ENCODE assay signal across 8 cellular contexts in the genomic region with DNA sequence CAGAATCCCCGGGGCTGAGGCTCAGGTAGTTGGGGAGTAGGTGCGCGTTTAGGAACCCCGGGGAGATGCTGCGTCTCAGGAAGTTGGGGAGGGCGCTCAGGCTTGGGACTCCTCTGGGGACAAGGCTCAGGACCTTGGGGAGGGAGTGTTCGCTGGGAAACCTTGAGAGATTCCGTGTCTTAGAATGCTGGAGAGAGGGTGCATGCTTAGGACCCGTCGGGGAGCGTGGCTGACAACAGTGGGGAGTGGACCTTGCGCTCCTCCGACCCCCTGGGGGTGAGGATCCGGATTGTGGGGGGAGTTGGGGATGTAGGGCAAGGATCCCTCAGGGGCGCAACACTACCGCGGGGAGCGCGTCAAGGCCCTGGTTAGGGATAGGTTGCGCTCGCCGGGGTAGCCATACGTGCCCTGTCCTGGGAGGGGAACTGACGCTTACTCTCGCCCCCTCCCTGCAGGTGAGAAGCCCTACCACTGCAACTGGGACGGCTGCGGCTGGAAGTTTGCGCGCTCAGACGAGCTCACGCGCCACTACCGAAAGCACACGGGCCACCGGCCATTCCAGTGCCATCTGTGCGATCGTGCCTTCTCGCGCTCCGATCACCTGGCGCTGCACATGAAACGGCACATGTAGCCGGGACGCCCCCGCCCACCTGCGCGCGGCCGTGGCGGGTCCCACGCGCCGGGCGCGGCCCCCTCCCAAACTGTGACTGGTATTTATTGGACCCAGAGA. TPM values are rescaled to one million over a fixed set of nuclear protein-coding genes. Genes with fewer than 3 reads are reported as not detected.
DNase-seq lines count a peak whose midpoint lies in the region; ATAC-seq and TF ChIP-seq lines count a peak whose summit lies in the region.

No MANE protein-coding gene starts in this region.

- H3K27ac ChIP-seq in DOHH2 (ENCODE audit: low read depth, low read length) (no peak overlapping the region), neural cell (ENCODE audit: low read length) (no peak overlapping the region)

- ATAC-seq in GM18520 (IDR thresholded peaks at IDR 0.05; ENCODE audit: unreplicated experiment) = no peak

- no peak for TF ChIP-seq RAD21 in neural cell (conservative IDR thresholded peaks at IDR 0.05)

- TF ChIP-seq CTCF in DOHH2 (IDR thresholded peaks at IDR 0.05; ENCODE audit: low read depth, low read length, poor library complexity, severe bottlenecking) (no peak), neural cell (IDR thresholded peaks at IDR 0.05; ENCODE audit: poor library complexity, severe bottlenecking) (no peak)

- no peak overlapping the region for H3K9ac ChIP-seq in neural cell (ENCODE audit: low read length)

- H3K27me3 ChIP-seq in DOHH2 (ENCODE audit: control insufficient read depth, low read length) = peaks cover 60% of the 10 kb centered on the region
- peaks cover 82% of the 10 kb centered on the region for H3K27me3 ChIP-seq in neural cell (ENCODE audit: insufficient read depth, low read depth, low read length)

- no peak for TF ChIP-seq EP300 in neural cell (conservative IDR thresholded peaks at IDR 0.05; ENCODE audit: poor library complexity, severe bottlenecking)

- H4K20me1 ChIP-seq in DOHH2 (ENCODE audit: control insufficient read depth, insufficient read depth, low read depth, low read length) (no peaks in the 10 kb centered on the region), neural cell (ENCODE audit: insufficient read depth) (no peaks in the 10 kb centered on the region)

- H3K36me3 ChIP-seq in DOHH2 (ENCODE audit: control insufficient read depth, low read length) = no peaks in the 10 kb centered on the region
- no peaks in the 10 kb centered on the region for H3K36me3 ChIP-seq in neural cell (ENCODE audit: insufficient read depth, low read length)

- DNase-seq in T-helper 2 cell (peak in 3 of 5 experiments; percentile 42 to 72 (median 61)), NCI-H2107 treated with DMSO at 0.1 percent for 48 hours (lab: John Stamatoyannopoulos, UW; ENCODE audit: unreplicated experiment) (no peak), cerebellar cortex (ENCODE audit: low spot score) (no peak), NCI-H2029 treated with DMSO at 0.1 percent for 48 hours (lab: John Stamatoyannopoulos, UW) (no peak)
- DNase-seq in effector CD4-positive, alpha-beta T cell = peak; percentile 45

- H2AFZ ChIP-seq in neural cell (ENCODE audit: low read depth, low read length) = no peak overlapping the region

- peaks cover 20% of the 10 kb centered on the region for H3F3A ChIP-seq in DOHH2 (ENCODE audit: control insufficient read depth, insufficient read depth)
- no peaks in the 10 kb centered on the region for H3F3A ChIP-seq in neural cell (ENCODE audit: insufficient read depth, low read length, poor library complexity, severe bottlenecking)

- H3K4me2 ChIP-seq in DOHH2 (ENCODE audit: low read length) (peak overlapping the region; percentile 16; the same call in 1 of the 2 replicates), neural cell (ENCODE audit: low read length) (no peak overlapping the region)

- H3K9me2 ChIP-seq in DOHH2 (replicated peaks; ENCODE audit: control insufficient read depth, low read length) (no peaks in the 10 kb centered on the region), neural cell (ENCODE audit: insufficient read depth, low read length) (no peaks in the 10 kb centered on the region)

- H3K4me3 ChIP-seq in DOHH2 (ENCODE audit: low read length) (no peak overlapping the region), neural cell (ENCODE audit: low read length) (peak overlapping the region; percentile 53)

- H3K4me1 ChIP-seq in DOHH2 (ENCODE audit: control insufficient read depth, low read length) = peaks cover 66% of the 10 kb centered on the region

- no peaks in the 10 kb centered on the region for H3K9me3 ChIP-seq in DOHH2 (ENCODE audit: control insufficient read depth, insufficient read depth, low read length)
- no peaks in the 10 kb centered on the region for H3K9me3 ChIP-seq in neural cell (ENCODE audit: low read length)

- no peaks in the 10 kb centered on the region for H3K79me2 ChIP-seq in DOHH2 (ENCODE audit: control insufficient read depth, low read length)
- no peaks in the 10 kb centered on the region for H3K79me2 ChIP-seq in neural cell (replicated peaks; ENCODE audit: insufficient read depth, low read length)

TF ChIP-seq in neural cell, 6 proteins besides CTCF, POLR2A, EP300 and RAD21:
- TF ChIP-seq TAF1 (IDR thresholded peaks at IDR 0.05; ENCODE audit: low read depth) (no peak), SMC3 (conservative IDR thresholded peaks at IDR 0.05; ENCODE audit: poor library complexity) (no peak), POLR2AphosphoS5 (IDR thresholded peaks at IDR 0.05) (no peak), MXI1 (conservative IDR thresholded peaks at IDR 0.05; ENCODE audit: poor library complexity, severe bottlenecking) (no peak), EZH2 (IDR thresholded peaks at IDR 0.05; ENCODE audit: borderline replicate concordance, insufficient read depth, low read length, poor library complexity, severe bottlenecking) (peak; percentile 20)
- TF ChIP-seq, protein P1, sequence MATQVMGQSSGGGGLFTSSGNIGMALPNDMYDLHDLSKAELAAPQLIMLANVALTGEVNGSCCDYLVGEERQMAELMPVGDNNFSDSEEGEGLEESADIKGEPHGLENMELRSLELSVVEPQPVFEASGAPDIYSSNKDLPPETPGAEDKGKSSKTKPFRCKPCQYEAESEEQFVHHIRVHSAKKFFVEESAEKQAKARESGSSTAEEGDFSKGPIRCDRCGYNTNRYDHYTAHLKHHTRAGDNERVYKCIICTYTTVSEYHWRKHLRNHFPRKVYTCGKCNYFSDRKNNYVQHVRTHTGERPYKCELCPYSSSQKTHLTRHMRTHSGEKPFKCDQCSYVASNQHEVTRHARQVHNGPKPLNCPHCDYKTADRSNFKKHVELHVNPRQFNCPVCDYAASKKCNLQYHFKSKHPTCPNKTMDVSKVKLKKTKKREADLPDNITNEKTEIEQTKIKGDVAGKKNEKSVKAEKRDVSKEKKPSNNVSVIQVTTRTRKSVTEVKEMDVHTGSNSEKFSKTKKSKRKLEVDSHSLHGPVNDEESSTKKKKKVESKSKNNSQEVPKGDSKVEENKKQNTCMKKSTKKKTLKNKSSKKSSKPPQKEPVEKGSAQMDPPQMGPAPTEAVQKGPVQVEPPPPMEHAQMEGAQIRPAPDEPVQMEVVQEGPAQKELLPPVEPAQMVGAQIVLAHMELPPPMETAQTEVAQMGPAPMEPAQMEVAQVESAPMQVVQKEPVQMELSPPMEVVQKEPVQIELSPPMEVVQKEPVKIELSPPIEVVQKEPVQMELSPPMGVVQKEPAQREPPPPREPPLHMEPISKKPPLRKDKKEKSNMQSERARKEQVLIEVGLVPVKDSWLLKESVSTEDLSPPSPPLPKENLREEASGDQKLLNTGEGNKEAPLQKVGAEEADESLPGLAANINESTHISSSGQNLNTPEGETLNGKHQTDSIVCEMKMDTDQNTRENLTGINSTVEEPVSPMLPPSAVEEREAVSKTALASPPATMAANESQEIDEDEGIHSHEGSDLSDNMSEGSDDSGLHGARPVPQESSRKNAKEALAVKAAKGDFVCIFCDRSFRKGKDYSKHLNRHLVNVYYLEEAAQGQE (IDR thresholded peaks at IDR 0.05; ENCODE audit: borderline replicate concordance) = no peak

RNA-seq across cellular contexts. Expression of gene KLF2, which starts 1.9 kb away (rescaled TPM):
- polyA plus RNA-seq in neural cell = 0.15 and 0.32 TPM in 2 replicates
- polyA minus RNA-seq in neural cell = 0.58 and 2.4 TPM in 2 replicates

Comparison
In these comparisons a context has a peak if more than half of its experiments do, and no peak if none do; other contexts are left out.
1. DNase-seq: peak in T-helper 2 cell (3 of 5) and effector CD4-positive, alpha-beta T cell (single experiment); none in NCI-H2107 treated with DMSO at 0.1 percent for 48 hours (single experiment), cerebellar cortex (single experiment) and NCI-H2029 treated with DMSO at 0.1 percent for 48 hours (single experiment).